In the genomic region with DNA sequence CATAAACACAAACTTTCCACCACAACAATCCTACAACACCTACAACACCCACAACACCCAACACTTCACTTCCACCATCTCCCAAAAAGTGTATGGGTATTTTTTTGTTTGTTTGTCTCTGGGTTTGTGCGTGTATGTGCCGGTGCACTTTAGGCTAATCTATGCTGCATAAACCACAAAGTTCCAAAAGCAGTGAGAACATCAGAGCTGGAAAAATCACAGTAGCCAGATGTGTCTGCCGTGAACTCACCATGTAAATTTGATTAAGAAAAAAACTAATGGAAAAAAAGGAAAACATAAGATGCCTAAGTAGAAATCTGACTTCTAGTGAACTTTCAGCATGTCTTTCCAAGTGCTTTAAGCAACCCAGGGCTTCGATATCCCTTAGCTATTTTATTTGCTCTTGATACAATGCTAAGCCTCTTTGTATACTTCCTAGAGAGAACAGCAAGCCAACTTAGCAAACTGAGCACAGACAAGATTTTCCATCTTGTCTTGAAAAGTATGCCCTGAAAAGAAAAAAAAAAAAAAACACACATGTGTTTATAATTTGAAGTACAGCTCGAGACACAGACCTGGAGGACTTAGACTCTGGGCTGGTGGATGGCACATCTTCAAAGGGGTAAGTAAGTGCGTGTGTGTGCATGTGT, we compare ENCODE assay signal across 21 cellular contexts.
DNase-seq lines count a peak whose midpoint lies in the region; TF ChIP-seq lines count a peak whose summit lies in the region.
"Had no signal": no experiment of that assay in that cellular context is flagged by ENCODE, and none has a peak within 500 bp of the region (broad histone marks: within the 10 kb centered on the region; RNA-seq: fewer than 3 reads in every experiment).

No MANE protein-coding gene starts in this region.

- H3K9me3 ChIP-seq in SK-N-SH (no peaks in the 10 kb centered on the region), vagina (no peaks in the 10 kb centered on the region)
- H3K9me3 ChIP-seq: mucosa of descending colon, testis had no signal

- peaks cover 78% of the 10 kb centered on the region for H3K79me2 ChIP-seq in SK-N-SH (ENCODE audit: insufficient read depth)

- peak overlapping the region; percentile 39 for H3K4me2 ChIP-seq in SK-N-SH
- H3K4me2 ChIP-seq: GM23338 had no signal

- WGBS in SK-N-SH (ENCODE audit: low lambda C conversion rate) = 47% methylated on average over 6 of the region's 6 CpGs

- DNase-seq in SK-N-SH = no peak
- DNase-seq in fibroblast of gingiva (ENCODE audit: low read depth) = peak; percentile 79
- DNase-seq in osteocyte (ENCODE audit: extremely low spot score, unreplicated experiment) = no peak
- DNase-seq in vagina (ENCODE audit: extremely low spot score in 2 of 2) = no peak
- DNase-seq in stimulated activated CD4-positive, alpha-beta T cell treated with anti-CD3 and anti-CD28 coated beads, Interleukin-4, amount 100 ng/mL, for 24 hours = no peak
- DNase-seq in GM13976 (ENCODE audit: low spot score) = no peak
- DNase-seq in NCI-H2107 treated with DMSO at 0.1 percent for 48 hours (lab: John Stamatoyannopoulos, UW; ENCODE audit: unreplicated experiment) = no peak
- DNase-seq: activated CD4-positive, alpha-beta T cell treated with anti-CD3 and anti-CD28 coated beads, Interleukin-2, amount 50 U/mL, for 48 hours; activated naive CD8-positive, alpha-beta T cell treated with anti-CD3 and anti-CD28 coated beads for 36 hours; activated T-cell treated with anti-CD3 and anti-CD28 coated beads, Interleukin-2, amount 50 U/mL, for 1 hour; foreskin keratinocyte; mucosa of descending colon; NCI-H1930; NCI-H510A treated with DMSO at 0.1 percent for 48 hours; nucleus accumbens; right cardiac atrium; stimulated activated CD4-positive, alpha-beta T cell treated with anti-CD3 and anti-CD28 coated beads, Interleukin-2, amount 100 ng/mL, for 48 hours; testis had no signal

- H3K36me3 ChIP-seq in SK-N-SH (replicated peaks in 1 of 2; ENCODE audit: control insufficient read depth in 1 of 2, insufficient read depth in 2 of 2, low read length in 1 of 2) (peaks cover 0 to 23% of the 10 kb centered on the region in 2 experiments), vagina (peaks cover 0 to 5% of the 10 kb centered on the region in 2 donors)

- no peak for TF ChIP-seq RAD21 in SK-N-SH (IDR thresholded peaks at IDR 0.05; ENCODE audit: low read length)

- CTCF ChIA-PET in SK-N-SH (lab: Yijun Ruan, JAX) = interaction anchor here (0.9 to 4.6 kb wide), 4 partner anchors 12 to 36 kb away, joined by 3 to 26 read pairs (median 4); no protein-coding TSS in a partner anchor

- H3K27me3 Mint-ChIP-seq in osteocyte (ENCODE audit: unreplicated experiment) = no peaks in the 10 kb centered on the region

- peaks cover 6% of the 10 kb centered on the region for H3F3A ChIP-seq in SK-N-SH (replicated peaks; ENCODE audit: insufficient read depth)

- peaks cover 54% of the 10 kb centered on the region for H3K4me1 Mint-ChIP-seq in osteocyte (ENCODE audit: unreplicated experiment)
- H3K4me1 Mint-ChIP-seq: activated naive CD8-positive, alpha-beta T cell treated with anti-CD3 and anti-CD28 coated beads for 36 hours had no signal

- H3K27ac Mint-ChIP-seq in osteocyte (ENCODE audit: unreplicated experiment) = peak overlapping the region; percentile 84
- H3K27ac Mint-ChIP-seq: activated naive CD8-positive, alpha-beta T cell treated with anti-CD3 and anti-CD28 coated beads for 36 hours; GM23338; IgD-negative memory B cell had no signal

- H3K4me1 ChIP-seq in SK-N-SH (ENCODE audit: control insufficient read depth in 1 of 2, insufficient read depth in 2 of 2, low read depth in 1 of 2, low read length in 1 of 2) (peaks cover 0 to 21% of the 10 kb centered on the region in 2 experiments), vagina (peaks cover 19% of the 10 kb centered on the region)
- H3K4me1 ChIP-seq: foreskin keratinocyte, testis had no signal

- no peak overlapping the region for H2AFZ ChIP-seq in SK-N-SH (ENCODE audit: low read depth)
- H2AFZ ChIP-seq: GM23338 had no signal

- H3K27ac ChIP-seq in SK-N-SH (ENCODE audit: low read depth in 2 of 2, low read length in 1 of 2) = peak overlapping the region; percentile 48; a peak in 3 of 4 replicates
- H3K27ac ChIP-seq in vagina = peak overlapping the region; percentile 32
- H3K27ac ChIP-seq: C4-2B, foreskin keratinocyte had no signal

- intact Hi-C loops in vagina (cut with DNase I) = no loop called here

- peak overlapping the region; percentile 1 for H3K4me3 Mint-ChIP-seq in osteocyte (ENCODE audit: unreplicated experiment)
- H3K4me3 Mint-ChIP-seq: activated naive CD8-positive, alpha-beta T cell treated with anti-CD3 and anti-CD28 coated beads for 36 hours; GM23338; IgD-negative memory B cell had no signal

- no peak overlapping the region for H3K9ac ChIP-seq in SK-N-SH

- TF ChIP-seq EP300 in SK-N-SH (IDR thresholded peaks at IDR 0.05; ENCODE audit: borderline replicate concordance in 1 of 2, low read depth in 1 of 2, low read length in 1 of 2) = no peak

- no peaks in the 10 kb centered on the region for H3K9me3 Mint-ChIP-seq in osteocyte (ENCODE audit: unreplicated experiment)
- H3K9me3 Mint-ChIP-seq: activated naive CD8-positive, alpha-beta T cell treated with anti-CD3 and anti-CD28 coated beads for 36 hours; GM23338; IgD-negative memory B cell had no signal

- TF ChIP-seq CTCF in SK-N-SH (IDR thresholded peaks at IDR 0.05) (no peak), osteocyte (IDR thresholded peaks at IDR 0.05) (no peak), vagina (IDR thresholded peaks at IDR 0.05) (no peak), GM13976 (IDR thresholded peaks at IDR 0.05; ENCODE audit: borderline replicate concordance, control extremely low read depth, extremely low read depth, insufficient read depth, missing control alignments) (no peak)

- H4K20me1 ChIP-seq in SK-N-SH (ENCODE audit: insufficient read depth) = no peaks in the 10 kb centered on the region

- no peaks in the 10 kb centered on the region for H3K27me3 ChIP-seq in SK-N-SH (ENCODE audit: insufficient read depth)
- H3K27me3 ChIP-seq in vagina = no peaks in the 10 kb centered on the region
- H3K27me3 ChIP-seq: foreskin keratinocyte, testis had no signal

- no peak for TF ChIP-seq POLR2A in vagina (IDR thresholded peaks at IDR 0.05)

- no peak overlapping the region for H3K4me3 ChIP-seq in SK-N-SH (ENCODE audit: low read depth in 2 of 2, low read length in 1 of 2)
- no peak overlapping the region for H3K4me3 ChIP-seq in vagina
- H3K4me3 ChIP-seq: GM23338, mucosa of descending colon, testis had no signal

- POLR2A ChIA-PET in SK-N-SH (lab: Yijun Ruan, JAX) = no interaction called here

- in situ Hi-C loops in GM13976 (cut with MboI; ENCODE audit: low sequenced_read_pairs, unreplicated experiment) = loop anchor here (10.0 kb wide), 1 partner anchor 148 kb away; no protein-coding TSS in a partner anchor

- peaks cover 16% of the 10 kb centered on the region for H3K36me3 Mint-ChIP-seq in osteocyte (ENCODE audit: unreplicated experiment)
- H3K36me3 Mint-ChIP-seq: activated naive CD8-positive, alpha-beta T cell treated with anti-CD3 and anti-CD28 coated beads for 36 hours; IgD-negative memory B cell had no signal

- no peaks in the 10 kb centered on the region for H3K9me2 ChIP-seq in SK-N-SH

TF ChIP-seq in SK-N-SH, 30 proteins besides CTCF, POLR2A, EP300 and RAD21:
- no peak for TF ChIP-seq TEAD4 (IDR thresholded peaks at IDR 0.05; ENCODE audit: borderline replicate concordance, insufficient read depth)
- no peak for TF ChIP-seq GATA2 (CRISPR knock-in tag; IDR thresholded peaks at IDR 0.05)
- TF ChIP-seq TCF12 (IDR thresholded peaks at IDR 0.05) = peak; percentile 36; the same call in 1 of the 2 replicates
